Comparison of ENCODE assay signal across 18 cellular contexts in genomic region chr5:180456792-180457191, GRCh38. TPM values are rescaled to one million over a fixed set of nuclear protein-coding genes. Genes with fewer than 3 reads are reported as not detected.
DNase-seq lines count a peak whose midpoint lies in the region; ATAC-seq, FAIRE-seq and TF ChIP-seq lines count a peak whose summit lies in the region.
"Had no signal": no experiment of that assay in that cellular context is flagged by ENCODE, and none has a peak within 500 bp of the region (broad histone marks: within the 10 kb centered on the region; RNA-seq: fewer than 3 reads in every experiment).

No MANE protein-coding gene starts in this region.

- H3K9me3 ChIP-seq in T-helper 17 cell (ENCODE audit: control insufficient read depth, low read length, poor library complexity, severe bottlenecking), result no peaks in the 10 kb centered on the region
- no peaks in the 10 kb centered on the region for H3K9me3 ChIP-seq in HepG2 (ENCODE audit: low read length)
- H3K9me3 ChIP-seq: HAP-1 had no signal

- TF ChIP-seq POLR2A in HepG2 (IDR thresholded peaks at IDR 0.05; ENCODE audit: insufficient read depth in 1 of 2, low read depth in 2 of 2, low read length in 2 of 2) (no peak), erythroblast (IDR thresholded peaks at IDR 0.05; ENCODE audit: low read length) (no peak)

- FAIRE-seq in HepG2 (lab: Jason Lieb, UNC), result no peak
- FAIRE-seq: GM12891, GM18507, H54 had no signal

- no peaks in the 10 kb centered on the region for H3K79me2 ChIP-seq in HepG2 (ENCODE audit: insufficient read depth, low read length)

- DNase-seq in LHCN-M2 (ENCODE audit: low read depth), result peak; percentile 7
- no peak for DNase-seq in T-helper 17 cell
- DNase-seq in HepG2 (ENCODE audit: low spot score), result no peak
- no peak for DNase-seq in stimulated activated naive B cell treated with anti-CD40 and anti-IgM and Interleukin-4, amounts not matched to agents 10 μg/mL and 1 μg/mL and 100 μg/mL, for 72 hours
- no peak for DNase-seq in erythroblast (lab: John Stamatoyannopoulos, UW)
- no peak for DNase-seq in NCI-H2029 (lab: John Stamatoyannopoulos, UW)
- DNase-seq: C1 segment of cervical spinal cord; Caco-2; CD8-positive, alpha-beta T cell; DMS153; EL; GDM1; GOT3 had no signal

- no peak overlapping the region for H3K4me3 Mint-ChIP-seq in T-helper 17 cell
- no peak overlapping the region for H3K4me3 Mint-ChIP-seq in stimulated activated naive B cell treated with anti-CD40 and anti-IgM and Interleukin-4, amounts not matched to agents 10 μg/mL and 1 μg/mL and 100 μg/mL, for 72 hours
- H3K4me3 Mint-ChIP-seq in activated T-helper 17 cell treated with anti-CD3 and anti-CD28 coated beads, Interleukin-2, amount 50 U/mL, for 72 hours, result no peak overlapping the region
- H3K4me3 Mint-ChIP-seq: CD8-positive, alpha-beta T cell had no signal

- H3K4me1 Mint-ChIP-seq in T-helper 17 cell, result peaks cover 9% of the 10 kb centered on the region
- H3K4me1 Mint-ChIP-seq in stimulated activated naive B cell treated with anti-CD40 and anti-IgM and Interleukin-4, amounts not matched to agents 10 μg/mL and 1 μg/mL and 100 μg/mL, for 72 hours, result peaks cover 4 to 7% of the 10 kb centered on the region in 2 donors
- H3K4me1 Mint-ChIP-seq in activated T-helper 17 cell treated with anti-CD3 and anti-CD28 coated beads, Interleukin-2, amount 50 U/mL, for 72 hours, result no peaks in the 10 kb centered on the region

- TF ChIP-seq EP300 in HepG2 (IDR thresholded peaks at IDR 0.05; ENCODE audit: low read depth in 2 of 2, low read length in 2 of 2) (no peak), HepG2 (CRISPR knock-in tag; IDR thresholded peaks at IDR 0.05; ENCODE audit: borderline replicate concordance) (no peak)

- no peak overlapping the region for H3K4me2 ChIP-seq in HepG2 (ENCODE audit: low read depth, low read length)

- CTCF ChIA-PET in HepG2 (lab: Yijun Ruan, JAX; ENCODE audit: low intra/inter-chr PET ratio, low total read pairs), result no interaction called here

- no peak for TF ChIP-seq RAD21 in HepG2 (CRISPR knock-in tag; IDR thresholded peaks at IDR 0.05)

- no peaks in the 10 kb centered on the region; a peak in 2 of 5 replicates for H3K27me3 ChIP-seq in HepG2 (ENCODE audit: control insufficient read depth in 1 of 2, insufficient read depth in 2 of 2, low read length in 2 of 2)

- peaks cover 2% of the 10 kb centered on the region for H3K36me3 Mint-ChIP-seq in T-helper 17 cell (ENCODE audit: low read depth)
- no peaks in the 10 kb centered on the region for H3K36me3 Mint-ChIP-seq in stimulated activated naive B cell treated with anti-CD40 and anti-IgM and Interleukin-4, amounts not matched to agents 10 μg/mL and 1 μg/mL and 100 μg/mL, for 72 hours
- H3K36me3 Mint-ChIP-seq in activated T-helper 17 cell treated with anti-CD3 and anti-CD28 coated beads, Interleukin-2, amount 50 U/mL, for 72 hours (ENCODE audit: low read depth), result no peaks in the 10 kb centered on the region
- H3K36me3 Mint-ChIP-seq: CD8-positive, alpha-beta T cell had no signal

- POLR2A ChIA-PET in HepG2 (lab: Yijun Ruan, JAX), result no interaction called here

- WGBS in HepG2 (ENCODE audit: low lambda C conversion rate), result 4% methylated on average over 3 of the region's 3 CpGs

- no peak for ATAC-seq in T-helper 17 cell
- no peak for ATAC-seq in HepG2
- peak in 1 of 2 donors; percentile 7 for ATAC-seq in stimulated activated naive B cell treated with anti-CD40 and anti-IgM and Interleukin-4, amounts not matched to agents 10 μg/mL and 1 μg/mL and 100 μg/mL, for 72 hours (replicated peaks)
- no peak for ATAC-seq in activated T-helper 17 cell treated with anti-CD3 and anti-CD28 coated beads, Interleukin-2, amount 50 U/mL, for 72 hours (replicated peaks)
- ATAC-seq: CD8-positive, alpha-beta T cell had no signal

- peaks cover 0 to 4% of the 10 kb centered on the region in 2 donors for H3K9me3 Mint-ChIP-seq in stimulated activated naive B cell treated with anti-CD40 and anti-IgM and Interleukin-4, amounts not matched to agents 10 μg/mL and 1 μg/mL and 100 μg/mL, for 72 hours
- no peaks in the 10 kb centered on the region for H3K9me3 Mint-ChIP-seq in activated T-helper 17 cell treated with anti-CD3 and anti-CD28 coated beads, Interleukin-2, amount 50 U/mL, for 72 hours
- H3K9me3 Mint-ChIP-seq: CD8-positive, alpha-beta T cell had no signal

- peak; percentile 24; the same call in 1 of the 2 replicates for TF ChIP-seq CTCF in HepG2 (CRISPR knock-in tag; IDR thresholded peaks at IDR 0.05)

- peaks cover 16% of the 10 kb centered on the region for H3K27me3 Mint-ChIP-seq in T-helper 17 cell
- peaks cover 19 to 20% of the 10 kb centered on the region in 2 donors for H3K27me3 Mint-ChIP-seq in stimulated activated naive B cell treated with anti-CD40 and anti-IgM and Interleukin-4, amounts not matched to agents 10 μg/mL and 1 μg/mL and 100 μg/mL, for 72 hours
- peaks cover 6% of the 10 kb centered on the region for H3K27me3 Mint-ChIP-seq in activated T-helper 17 cell treated with anti-CD3 and anti-CD28 coated beads, Interleukin-2, amount 50 U/mL, for 72 hours

- H2AFZ ChIP-seq in HepG2 (ENCODE audit: low read length), result no peak overlapping the region

- no peak overlapping the region for H3K4me3 ChIP-seq in HepG2 (replicated peaks in 1 of 3; ENCODE audit: insufficient read depth in 1 of 3, low read depth in 2 of 3, low read length in 3 of 3)
- H3K4me3 ChIP-seq: HAP-1 had no signal

- in situ Hi-C loops in HepG2 (cut with HindIII; ENCODE audit: extremely low pct_ligation_motif_present, low pct_unique_long_range_greater_than_20kb), result loop anchor here (25.0 kb wide), 1 partner anchor 244 kb away; the partner anchor contains the start of gene RASGEF1C

- H3K27ac Mint-ChIP-seq in T-helper 17 cell, result peak overlapping the region; percentile 27
- H3K27ac Mint-ChIP-seq in stimulated activated naive B cell treated with anti-CD40 and anti-IgM and Interleukin-4, amounts not matched to agents 10 μg/mL and 1 μg/mL and 100 μg/mL, for 72 hours, result peak overlapping the region; percentile 62
- H3K27ac Mint-ChIP-seq in activated T-helper 17 cell treated with anti-CD3 and anti-CD28 coated beads, Interleukin-2, amount 50 U/mL, for 72 hours, result no peak overlapping the region
- H3K27ac Mint-ChIP-seq: CD8-positive, alpha-beta T cell had no signal

- peaks cover 11% of the 10 kb centered on the region for H3K4me1 ChIP-seq in HepG2 (ENCODE audit: insufficient read depth, low read length)
- H3K4me1 ChIP-seq: Caco-2, HAP-1 had no signal

- BruUV-seq in HepG2 (replicated peaks; lab: Mats Ljungman, UMichigan), result no TSS peak

- no peaks in the 10 kb centered on the region for H4K20me1 ChIP-seq in HepG2 (ENCODE audit: insufficient read depth, low read length)

- no peak overlapping the region for H3K9ac ChIP-seq in HepG2 (ENCODE audit: insufficient read depth, low read depth, low read length)

- H3K36me3 ChIP-seq in HepG2 (replicated peaks in 1 of 2; ENCODE audit: control insufficient read depth in 1 of 2, insufficient read depth in 2 of 2, low read length in 2 of 2), result no peaks in the 10 kb centered on the region
- H3K36me3 ChIP-seq: HAP-1 had no signal

- H3K27ac ChIP-seq in HepG2 (ENCODE audit: extremely low read length, insufficient read depth, low read length), result no peak overlapping the region

- intact Hi-C loops in HepG2 (cut with micrococcal nuclease; ENCODE audit: unreplicated experiment), result no loop called here

TF ChIP-seq in HepG2, 621 proteins besides CTCF, POLR2A, EP300 and RAD21 (continues in another document):
- TF ChIP-seq GPBP1L1 (CRISPR knock-in tag; IDR thresholded peaks at IDR 0.05) (no peak), RFXAP (CRISPR knock-in tag; IDR thresholded peaks at IDR 0.05; ENCODE audit: borderline replicate concordance) (no peak), HNF4A (CRISPR knock-in tag; IDR thresholded peaks at IDR 0.05) (peak; percentile 24; the same call in 1 of the 2 replicates)

RNA-seq across cellular contexts. Expression of gene CNOT6, which starts 37.4 kb away (rescaled TPM):
- total RNA-seq in LHCN-M2 (2014; rRNA removed) (10.6 and 14.4 TPM in 2 replicates), T-helper 17 cell (10 to 100 TPM; 19.0 to 22.0 TPM), HepG2 (2016; rRNA removed; fragmentation: Illumina TruSeq; extraction: Trizol) (8.8 and 20.9 TPM in 2 replicates)
- 9.3 TPM for polyA plus RNA-seq in LHCN-M2 (2012)
- 4.0 and 5.8 TPM in 2 replicates for total RNA-seq in HepG2 (2016; cell fraction: cytosol; rRNA removed; fragmentation: Illumina TruSeq; extraction: Trizol; ENCODE audit: low read depth)
- 8.8 and 21.7 TPM in 2 replicates for total RNA-seq in HepG2 (2016; cell fraction: insoluble cytoplasmic fraction; rRNA removed; fragmentation: Illumina TruSeq; extraction: Trizol)
- total RNA-seq in HepG2 (2016; cell fraction: membrane; rRNA removed; fragmentation: Illumina TruSeq; extraction: Trizol), result 12.3 and 13.7 TPM in 2 replicates
- 13.5 and 15.2 TPM in 2 replicates for total RNA-seq in HepG2 (2016; cell fraction: nucleus; rRNA removed; fragmentation: Illumina TruSeq; extraction: Trizol)
- 8.2 and 9.1 TPM in 2 replicates for polyA plus RNA-seq in HepG2 (2011; rRNA removed)
- polyA plus RNA-seq in HepG2 (2011; cell fraction: cytosol; rRNA removed), result 4.1 and 6.7 TPM in 2 replicates
- 4.3 and 5.9 TPM in 2 replicates for polyA plus RNA-seq in HepG2 (2011; cell fraction: nucleus; rRNA removed)
- polyA plus RNA-seq in HepG2 (2012), result 9.5 and 13.5 TPM in 2 replicates
- polyA plus RNA-seq in HepG2 (2016; cell fraction: cytosol; fragmentation: Illumina TruSeq; extraction: Trizol; ENCODE audit: low read depth), result 1.5 and 2.1 TPM in 2 replicates
- polyA plus RNA-seq in HepG2 (2016; cell fraction: insoluble cytoplasmic fraction; fragmentation: Illumina TruSeq; extraction: Trizol; ENCODE audit: low read depth), result 22.1 and 25.0 TPM in 2 replicates
- polyA plus RNA-seq in HepG2 (2016; cell fraction: membrane; fragmentation: Illumina TruSeq; extraction: Trizol; ENCODE audit: low read depth), result 8.3 and 8.5 TPM in 2 replicates
- polyA plus RNA-seq in HepG2 (2016; cell fraction: nucleus; fragmentation: Illumina TruSeq; extraction: Trizol; ENCODE audit: insufficient read depth, low read depth), result 17.3 and 18.4 TPM in 2 replicates
- polyA minus RNA-seq in HepG2 (2011; rRNA and poly(A)+ RNA removed; ENCODE audit: low replicate concordance), result 7.4 and 18.7 TPM in 2 replicates
- polyA minus RNA-seq in HepG2 (2011; cell fraction: cytosol; rRNA and poly(A)+ RNA removed), result 8.8 and 11.2 TPM in 2 replicates
- polyA minus RNA-seq in HepG2 (2011; cell fraction: nucleus; rRNA and poly(A)+ RNA removed), result 13.7 and 17.5 TPM in 2 replicates
- 10 to 100 TPM; 23.9 to 38.7 TPM for total RNA-seq in activated T-helper 17 cell treated with anti-CD3 and anti-CD28 coated beads, Interleukin-2, amount 50 U/mL, for 72 hours
